30 cellular contexts compared by ENCODE assay signal in genomic region chr19:8915997-8916396, GRCh38.
"Had no signal": no experiment of that assay in that cellular context is flagged by ENCODE, and none has a peak within 500 bp of the region (broad histone marks: within the 10 kb centered on the region; RNA-seq: fewer than 3 reads in every experiment).

No MANE protein-coding gene starts in this region.

- H3K27me3 Mint-ChIP-seq: progenitor cell of endocrine pancreas; stimulated activated memory B cell treated with anti-CD40 and anti-IgM and Interleukin-4, amounts not matched to agents 10 μg/mL and 1 μg/mL and 100 μg/mL, for 72 hours; type B pancreatic cell had no signal

- H3K4me3 Mint-ChIP-seq: natural killer cell; nephron; neural progenitor cell; stimulated activated memory B cell treated with anti-CD40 and anti-IgM and Interleukin-4, amounts not matched to agents 10 μg/mL and 1 μg/mL and 100 μg/mL, for 72 hours; stimulated activated naive CD8-positive, alpha-beta T cell treated with anti-CD3 and anti-CD28 coated beads, Interleukin-15, amount 100 ng/mL, for 72 hours; type B pancreatic cell had no signal

- H3K4me3 ChIP-seq: neural progenitor cell, ovary, psoas muscle, skin epidermis, smooth muscle cell, spleen, suprapubic skin, testis, tibial artery, transverse colon, upper lobe of right lung, uterus had no signal

- H3K27ac Mint-ChIP-seq: natural killer cell; nephron; neural progenitor cell; progenitor cell of endocrine pancreas; stimulated activated memory B cell treated with anti-CD40 and anti-IgM and Interleukin-4, amounts not matched to agents 10 μg/mL and 1 μg/mL and 100 μg/mL, for 72 hours; stimulated activated naive CD8-positive, alpha-beta T cell treated with anti-CD3 and anti-CD28 coated beads, Interleukin-15, amount 100 ng/mL, for 72 hours; type B pancreatic cell had no signal

- H3K4me1 Mint-ChIP-seq: natural killer cell; nephron; neural progenitor cell; stimulated activated memory B cell treated with anti-CD40 and anti-IgM and Interleukin-4, amounts not matched to agents 10 μg/mL and 1 μg/mL and 100 μg/mL, for 72 hours; stimulated activated naive CD8-positive, alpha-beta T cell treated with anti-CD3 and anti-CD28 coated beads, Interleukin-15, amount 100 ng/mL, for 72 hours had no signal

- DNase-seq: natural killer cell; occipital lobe; ovary; posterior cingulate gyrus; psoas muscle; right cardiac atrium; spleen; stimulated activated CD4-positive, alpha-beta T cell treated with anti-CD3 and anti-CD28 coated beads, Interleukin-12 subunit alpha, Interleukin-12 subunit beta, amount 100 ng/mL, for 4 hours; stimulated activated CD4-positive, alpha-beta T cell treated with anti-CD3 and anti-CD28 coated beads, Interleukin-1b, Interleukin-23, amount 100 ng/mL, for 48 hours; stimulated activated CD4-positive, alpha-beta T cell treated with anti-CD3 and anti-CD28 coated beads, Interleukin-4, amount 100 ng/mL, for 1 hour; stimulated activated CD4-positive, alpha-beta T cell treated with anti-CD3 and anti-CD28 coated beads, Interleukin-4, amount 100 ng/mL, for 4 hours; stimulated activated CD8-positive, alpha-beta memory T cell treated with anti-CD3 and anti-CD28 coated beads, Interleukin-4, amount 100 ng/mL, for 48 hours; stimulated activated naive CD4-positive, alpha-beta T cell; stimulated activated naive CD8-positive, alpha-beta T cell treated with anti-CD3 and anti-CD28 coated beads, Interleukin-15, amount 100 ng/mL, for 72 hours; stimulated activated naive CD8-positive, alpha-beta T cell treated with anti-CD3 and anti-CD28 coated beads, Interleukin-15, Interleukin-2, amounts not matched to agents 100 U/mL and 50 U/mL, for 24 hours; substantia nigra; testis; tibial artery; transverse colon; upper lobe of right lung; uterus had no signal

- H3K36me3 Mint-ChIP-seq: natural killer cell; neural progenitor cell; stimulated activated memory B cell treated with anti-CD40 and anti-IgM and Interleukin-4, amounts not matched to agents 10 μg/mL and 1 μg/mL and 100 μg/mL, for 72 hours had no signal

- H3K27ac ChIP-seq: neural progenitor cell, ovary, parathyroid adenoma, psoas muscle, skin epidermis, spleen, suprapubic skin, testis, tibial artery, transverse colon, upper lobe of right lung, uterus had no signal

- H3K27me3 ChIP-seq: neural progenitor cell, ovary, suprapubic skin, testis, tibial artery, transverse colon, upper lobe of right lung, uterus had no signal

- H3K9me3 Mint-ChIP-seq: natural killer cell; stimulated activated naive CD8-positive, alpha-beta T cell treated with anti-CD3 and anti-CD28 coated beads, Interleukin-15, amount 100 ng/mL, for 72 hours; type B pancreatic cell had no signal

- H3K4me1 ChIP-seq: neural progenitor cell, parathyroid adenoma, psoas muscle, spleen, suprapubic skin, testis, tibial artery, transverse colon, upper lobe of right lung, uterus had no signal

- H3K9me3 ChIP-seq: psoas muscle, testis, tibial artery, transverse colon, upper lobe of right lung, uterus had no signal

- H3K36me3 ChIP-seq: neural progenitor cell, ovary, spleen, suprapubic skin, tibial artery, transverse colon, upper lobe of right lung, uterus had no signal
